Comparison of ENCODE assay signal across 1 cellular context in the genomic region with DNA sequence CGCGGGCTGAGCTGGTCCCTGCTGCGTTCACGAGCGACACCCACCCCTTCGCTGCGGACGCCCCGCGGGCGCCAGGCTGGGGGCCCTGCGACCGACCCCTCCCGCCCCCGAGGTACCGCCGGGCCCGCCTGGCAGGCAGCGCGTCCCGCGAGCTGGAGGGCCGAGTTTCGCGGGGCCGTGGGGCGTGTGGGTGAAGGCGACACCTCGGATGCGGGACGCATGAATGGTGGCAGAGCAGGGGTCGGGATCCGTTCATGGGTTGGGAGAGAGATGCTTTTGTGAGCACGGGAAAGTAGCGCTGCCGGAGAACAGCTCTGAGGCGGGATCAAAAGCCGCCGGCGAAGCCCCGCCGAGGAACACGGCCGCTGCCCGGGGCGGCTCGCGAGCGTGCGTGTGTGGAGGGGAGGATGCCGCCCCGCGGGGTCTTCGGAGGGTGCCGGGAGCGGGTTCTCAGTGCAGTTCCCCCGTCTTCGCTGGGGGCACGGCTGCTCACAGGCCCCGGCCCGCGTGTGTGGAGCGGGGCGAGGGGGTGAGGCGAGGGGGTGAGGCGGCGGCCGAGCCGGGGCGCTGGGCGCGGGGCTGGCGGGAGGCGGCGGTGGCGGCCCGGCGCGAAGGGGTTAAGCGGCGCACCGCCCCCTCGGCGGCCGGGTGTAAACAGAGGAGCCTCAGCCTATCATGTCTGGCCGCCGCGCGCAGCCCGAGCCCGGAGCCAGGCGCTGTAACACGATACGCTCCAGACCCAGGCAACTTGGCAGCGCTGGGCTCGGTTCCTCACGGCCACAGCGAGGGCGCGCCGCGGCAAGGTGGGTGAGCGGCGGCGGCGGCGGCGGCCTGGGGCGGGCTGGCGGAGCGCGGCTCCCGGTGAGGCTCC.
TF ChIP-seq lines count a peak whose summit lies in the region.

No MANE protein-coding gene starts in this region.

TF ChIP-seq in HepG2, 621 proteins besides CTCF, POLR2A, EP300 and RAD21 (continued from another document):
- TF ChIP-seq, protein P1, sequence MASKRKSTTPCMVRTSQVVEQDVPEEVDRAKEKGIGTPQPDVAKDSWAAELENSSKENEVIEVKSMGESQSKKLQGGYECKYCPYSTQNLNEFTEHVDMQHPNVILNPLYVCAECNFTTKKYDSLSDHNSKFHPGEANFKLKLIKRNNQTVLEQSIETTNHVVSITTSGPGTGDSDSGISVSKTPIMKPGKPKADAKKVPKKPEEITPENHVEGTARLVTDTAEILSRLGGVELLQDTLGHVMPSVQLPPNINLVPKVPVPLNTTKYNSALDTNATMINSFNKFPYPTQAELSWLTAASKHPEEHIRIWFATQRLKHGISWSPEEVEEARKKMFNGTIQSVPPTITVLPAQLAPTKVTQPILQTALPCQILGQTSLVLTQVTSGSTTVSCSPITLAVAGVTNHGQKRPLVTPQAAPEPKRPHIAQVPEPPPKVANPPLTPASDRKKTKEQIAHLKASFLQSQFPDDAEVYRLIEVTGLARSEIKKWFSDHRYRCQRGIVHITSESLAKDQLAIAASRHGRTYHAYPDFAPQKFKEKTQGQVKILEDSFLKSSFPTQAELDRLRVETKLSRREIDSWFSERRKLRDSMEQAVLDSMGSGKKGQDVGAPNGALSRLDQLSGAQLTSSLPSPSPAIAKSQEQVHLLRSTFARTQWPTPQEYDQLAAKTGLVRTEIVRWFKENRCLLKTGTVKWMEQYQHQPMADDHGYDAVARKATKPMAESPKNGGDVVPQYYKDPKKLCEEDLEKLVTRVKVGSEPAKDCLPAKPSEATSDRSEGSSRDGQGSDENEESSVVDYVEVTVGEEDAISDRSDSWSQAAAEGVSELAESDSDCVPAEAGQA (IDR thresholded peaks at IDR 0.05; ENCODE audit: low read depth), result no peak
- TF ChIP-seq, protein P1 (CRISPR knock-in tag; IDR thresholded peaks at IDR 0.05; ENCODE audit: borderline replicate concordance), result no peak
- TF ChIP-seq YEATS4 (CRISPR knock-in tag; IDR thresholded peaks at IDR 0.05; ENCODE audit: borderline replicate concordance), result no peak
- no peak for TF ChIP-seq NPAS2 (CRISPR knock-in tag; IDR thresholded peaks at IDR 0.05; ENCODE audit: borderline replicate concordance)
- TF ChIP-seq PAWR (CRISPR knock-in tag; IDR thresholded peaks at IDR 0.05; ENCODE audit: borderline replicate concordance), result no peak
- no peak for TF ChIP-seq TEAD2 (CRISPR knock-in tag; IDR thresholded peaks at IDR 0.05)
- TF ChIP-seq ETV5 (CRISPR knock-in tag; IDR thresholded peaks at IDR 0.05; ENCODE audit: borderline replicate concordance), result no peak
- TF ChIP-seq, protein P2, sequence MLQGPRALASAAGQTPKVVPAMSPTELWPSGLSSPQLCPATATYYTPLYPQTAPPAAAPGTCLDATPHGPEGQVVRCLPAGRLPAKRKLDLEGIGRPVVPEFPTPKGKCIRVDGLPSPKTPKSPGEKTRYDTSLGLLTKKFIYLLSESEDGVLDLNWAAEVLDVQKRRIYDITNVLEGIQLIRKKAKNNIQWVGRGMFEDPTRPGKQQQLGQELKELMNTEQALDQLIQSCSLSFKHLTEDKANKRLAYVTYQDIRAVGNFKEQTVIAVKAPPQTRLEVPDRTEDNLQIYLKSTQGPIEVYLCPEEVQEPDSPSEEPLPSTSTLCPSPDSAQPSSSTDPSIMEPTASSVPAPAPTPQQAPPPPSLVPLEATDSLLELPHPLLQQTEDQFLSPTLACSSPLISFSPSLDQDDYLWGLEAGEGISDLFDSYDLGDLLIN (CRISPR knock-in tag; IDR thresholded peaks at IDR 0.05; ENCODE audit: borderline replicate concordance), result no peak
- TF ChIP-seq, protein P3, sequence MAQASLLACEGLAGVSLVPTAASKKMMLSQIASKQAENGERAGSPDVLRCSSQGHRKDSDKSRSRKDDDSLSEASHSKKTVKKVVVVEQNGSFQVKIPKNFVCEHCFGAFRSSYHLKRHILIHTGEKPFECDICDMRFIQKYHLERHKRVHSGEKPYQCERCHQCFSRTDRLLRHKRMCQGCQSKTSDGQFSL (CRISPR knock-in tag; IDR thresholded peaks at IDR 0.05), result no peak
- no peak for TF ChIP-seq NR2F1 (CRISPR knock-in tag; IDR thresholded peaks at IDR 0.05)
- TF ChIP-seq SALL1 (CRISPR knock-in tag; IDR thresholded peaks at IDR 0.05), result 0 out of 2 replicates have a peak, but pooled peaks have one; percentile 33
- TF ChIP-seq, protein P4, sequence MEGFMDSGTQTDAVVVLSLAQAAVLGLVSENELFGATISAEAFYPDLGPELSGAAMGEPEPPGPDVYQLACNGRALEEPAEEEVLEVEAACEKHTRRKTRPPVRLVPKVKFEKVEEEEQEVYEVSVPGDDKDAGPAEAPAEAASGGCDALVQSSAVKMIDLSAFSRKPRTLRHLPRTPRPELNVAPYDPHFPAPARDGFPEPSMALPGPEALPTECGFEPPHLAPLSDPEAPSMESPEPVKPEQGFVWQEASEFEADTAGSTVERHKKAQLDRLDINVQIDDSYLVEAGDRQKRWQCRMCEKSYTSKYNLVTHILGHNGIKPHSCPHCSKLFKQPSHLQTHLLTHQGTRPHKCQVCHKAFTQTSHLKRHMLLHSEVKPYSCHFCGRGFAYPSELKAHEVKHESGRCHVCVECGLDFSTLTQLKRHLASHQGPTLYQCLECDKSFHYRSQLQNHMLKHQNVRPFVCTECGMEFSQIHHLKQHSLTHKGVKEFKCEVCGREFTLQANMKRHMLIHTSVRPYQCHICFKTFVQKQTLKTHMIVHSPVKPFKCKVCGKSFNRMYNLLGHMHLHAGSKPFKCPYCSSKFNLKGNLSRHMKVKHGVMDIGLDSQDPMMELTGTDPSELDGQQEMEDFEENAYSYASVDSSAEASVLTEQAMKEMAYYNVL (CRISPR knock-in tag; IDR thresholded peaks at IDR 0.05; ENCODE audit: borderline replicate concordance), result no peak
- no peak for TF ChIP-seq TBP (CRISPR knock-in tag; IDR thresholded peaks at IDR 0.05)
- peak; percentile 94 for TF ChIP-seq SIX4 (CRISPR knock-in tag; IDR thresholded peaks at IDR 0.05)
- TF ChIP-seq TRIM24 (CRISPR knock-in tag; IDR thresholded peaks at IDR 0.05), result no peak
- no peak for TF ChIP-seq ZEB1 (IDR thresholded peaks at IDR 0.05; ENCODE audit: insufficient replicate concordance, low read depth)
- peak; percentile 65 for TF ChIP-seq NFYB (CRISPR knock-in tag; IDR thresholded peaks at IDR 0.05)
- TF ChIP-seq NFKB2 (CRISPR knock-in tag; IDR thresholded peaks at IDR 0.05; ENCODE audit: borderline replicate concordance), result no peak
- TF ChIP-seq ZNF660 (CRISPR knock-in tag; IDR thresholded peaks at IDR 0.05; ENCODE audit: borderline replicate concordance, low read depth), result no peak
- TF ChIP-seq, protein P5, sequence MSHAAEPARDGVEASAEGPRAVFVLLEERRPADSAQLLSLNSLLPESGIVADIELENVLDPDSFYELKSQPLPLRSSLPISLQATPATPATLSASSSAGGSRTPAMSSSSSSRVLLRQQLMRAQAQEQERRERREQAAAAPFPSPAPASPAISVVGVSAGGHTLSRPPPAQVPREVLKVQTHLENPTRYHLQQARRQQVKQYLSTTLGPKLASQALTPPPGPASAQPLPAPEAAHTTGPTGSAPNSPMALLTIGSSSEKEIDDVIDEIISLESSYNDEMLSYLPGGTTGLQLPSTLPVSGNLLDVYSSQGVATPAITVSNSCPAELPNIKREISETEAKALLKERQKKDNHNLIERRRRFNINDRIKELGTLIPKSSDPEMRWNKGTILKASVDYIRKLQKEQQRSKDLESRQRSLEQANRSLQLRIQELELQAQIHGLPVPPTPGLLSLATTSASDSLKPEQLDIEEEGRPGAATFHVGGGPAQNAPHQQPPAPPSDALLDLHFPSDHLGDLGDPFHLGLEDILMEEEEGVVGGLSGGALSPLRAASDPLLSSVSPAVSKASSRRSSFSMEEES (CRISPR knock-in tag; IDR thresholded peaks at IDR 0.05), result no peak
- TF ChIP-seq SYNCRIP (IDR thresholded peaks at IDR 0.05; ENCODE audit: insufficient read depth, low read depth, low read length), result no peak
- TF ChIP-seq, protein P6, sequence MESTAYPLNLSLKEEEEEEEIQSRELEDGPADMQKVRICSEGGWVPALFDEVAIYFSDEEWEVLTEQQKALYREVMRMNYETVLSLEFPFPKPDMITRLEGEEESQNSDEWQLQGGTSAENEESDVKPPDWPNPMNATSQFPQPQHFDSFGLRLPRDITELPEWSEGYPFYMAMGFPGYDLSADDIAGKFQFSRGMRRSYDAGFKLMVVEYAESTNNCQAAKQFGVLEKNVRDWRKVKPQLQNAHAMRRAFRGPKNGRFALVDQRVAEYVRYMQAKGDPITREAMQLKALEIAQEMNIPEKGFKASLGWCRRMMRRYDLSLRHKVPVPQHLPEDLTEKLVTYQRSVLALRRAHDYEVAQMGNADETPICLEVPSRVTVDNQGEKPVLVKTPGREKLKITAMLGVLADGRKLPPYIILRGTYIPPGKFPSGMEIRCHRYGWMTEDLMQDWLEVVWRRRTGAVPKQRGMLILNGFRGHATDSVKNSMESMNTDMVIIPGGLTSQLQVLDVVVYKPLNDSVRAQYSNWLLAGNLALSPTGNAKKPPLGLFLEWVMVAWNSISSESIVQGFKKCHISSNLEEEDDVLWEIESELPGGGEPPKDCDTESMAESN (CRISPR knock-in tag; conservative IDR thresholded peaks at IDR 0.05), result peak; percentile 60; the same call in 1 of the 2 replicates
- TF ChIP-seq, protein P7, sequence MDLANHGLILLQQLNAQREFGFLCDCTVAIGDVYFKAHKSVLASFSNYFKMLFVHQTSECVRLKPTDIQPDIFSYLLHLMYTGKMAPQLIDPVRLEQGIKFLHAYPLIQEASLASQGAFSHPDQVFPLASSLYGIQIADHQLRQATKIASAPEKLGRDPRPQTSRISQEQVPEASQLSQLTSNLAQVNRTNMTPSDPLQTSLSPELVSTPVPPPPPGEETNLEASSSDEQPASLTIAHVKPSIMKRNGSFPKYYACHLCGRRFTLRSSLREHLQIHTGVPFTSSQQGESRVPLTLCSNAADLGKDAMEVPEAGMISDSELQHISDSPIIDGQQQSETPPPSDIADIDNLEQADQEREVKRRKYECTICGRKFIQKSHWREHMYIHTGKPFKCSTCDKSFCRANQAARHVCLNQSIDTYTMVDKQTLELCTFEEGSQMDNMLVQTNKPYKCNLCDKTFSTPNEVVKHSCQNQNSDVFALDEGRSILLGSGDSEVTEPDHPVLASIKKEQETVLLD (CRISPR knock-in tag; IDR thresholded peaks at IDR 0.05; ENCODE audit: low read depth), result peak; percentile 55; the same call in 1 of the 2 replicates
- no peak for TF ChIP-seq CENPX (CRISPR knock-in tag; IDR thresholded peaks at IDR 0.05)
- TF ChIP-seq XRCC5 (optimal IDR thresholded peaks at IDR 0.05; ENCODE audit: low read length), result peak; percentile 30
- TF ChIP-seq, protein P8, sequence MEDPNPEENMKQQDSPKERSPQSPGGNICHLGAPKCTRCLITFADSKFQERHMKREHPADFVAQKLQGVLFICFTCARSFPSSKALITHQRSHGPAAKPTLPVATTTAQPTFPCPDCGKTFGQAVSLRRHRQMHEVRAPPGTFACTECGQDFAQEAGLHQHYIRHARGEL (CRISPR knock-in tag; IDR thresholded peaks at IDR 0.05), result no peak
- TF ChIP-seq, protein P9, sequence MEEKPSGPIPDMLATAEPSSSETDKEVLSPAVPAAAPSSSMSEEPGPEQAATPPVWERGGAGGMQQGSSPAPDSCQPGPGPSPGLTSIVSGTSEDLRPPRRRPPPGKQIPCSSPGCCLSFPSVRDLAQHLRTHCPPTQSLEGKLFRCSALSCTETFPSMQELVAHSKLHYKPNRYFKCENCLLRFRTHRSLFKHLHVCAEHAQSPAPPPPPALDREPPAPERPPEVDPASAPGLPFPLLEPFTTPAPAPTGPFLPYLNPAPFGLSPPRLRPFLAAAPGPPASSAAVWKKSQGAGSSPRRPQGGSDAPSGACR (CRISPR knock-in tag; IDR thresholded peaks at IDR 0.05), result no peak
- no peak for TF ChIP-seq SOX6 (IDR thresholded peaks at IDR 0.05)
- TF ChIP-seq SOX6 (CRISPR knock-in tag; IDR thresholded peaks at IDR 0.05), result 0 out of 2 replicates have a peak, but pooled peaks have one; percentile 13
- no peak for TF ChIP-seq POLR2AphosphoS5 (IDR thresholded peaks at IDR 0.05; ENCODE audit: low read depth, low read length)
- no peak for TF ChIP-seq TP53 (CRISPR knock-in tag; conservative IDR thresholded peaks at IDR 0.05)
- TF ChIP-seq, protein P10, sequence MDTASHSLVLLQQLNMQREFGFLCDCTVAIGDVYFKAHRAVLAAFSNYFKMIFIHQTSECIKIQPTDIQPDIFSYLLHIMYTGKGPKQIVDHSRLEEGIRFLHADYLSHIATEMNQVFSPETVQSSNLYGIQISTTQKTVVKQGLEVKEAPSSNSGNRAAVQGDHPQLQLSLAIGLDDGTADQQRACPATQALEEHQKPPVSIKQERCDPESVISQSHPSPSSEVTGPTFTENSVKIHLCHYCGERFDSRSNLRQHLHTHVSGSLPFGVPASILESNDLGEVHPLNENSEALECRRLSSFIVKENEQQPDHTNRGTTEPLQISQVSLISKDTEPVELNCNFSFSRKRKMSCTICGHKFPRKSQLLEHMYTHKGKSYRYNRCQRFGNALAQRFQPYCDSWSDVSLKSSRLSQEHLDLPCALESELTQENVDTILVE (CRISPR knock-in tag; IDR thresholded peaks at IDR 0.05), result no peak
- no peak for TF ChIP-seq ZZZ3 (CRISPR knock-in tag; IDR thresholded peaks at IDR 0.05; ENCODE audit: borderline replicate concordance)
- TF ChIP-seq, protein P11, sequence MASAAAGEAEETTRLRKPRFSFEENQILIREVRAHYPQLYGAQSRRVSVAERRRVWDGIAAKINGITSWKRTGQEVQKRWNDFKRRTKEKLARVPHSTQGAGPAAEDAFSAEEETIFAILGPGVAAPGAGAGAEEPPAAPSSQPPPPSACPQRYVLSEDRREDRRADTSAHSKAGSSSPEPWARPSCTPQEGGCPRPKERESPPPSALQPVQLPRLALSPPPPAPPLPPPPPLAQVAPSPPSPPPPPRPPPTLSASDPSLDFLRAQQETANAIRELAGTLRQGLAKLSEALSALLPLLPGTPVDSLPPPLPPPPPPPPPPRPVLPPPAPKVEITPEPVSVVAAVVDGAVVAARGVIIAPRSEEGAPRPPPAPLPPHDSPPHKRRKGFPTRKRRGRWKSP (CRISPR knock-in tag; IDR thresholded peaks at IDR 0.05), result 0 out of 2 replicates have a peak, but pooled peaks have one; percentile 35
- TF ChIP-seq PHF5A (CRISPR knock-in tag; IDR thresholded peaks at IDR 0.05; ENCODE audit: low read depth, unreplicated experiment), result no peak
- 0 out of 2 replicates have a peak, but pooled peaks have one; percentile 17 for TF ChIP-seq ZFX (CRISPR knock-in tag; IDR thresholded peaks at IDR 0.05; ENCODE audit: low read depth)
- no peak for TF ChIP-seq ETV6 (CRISPR knock-in tag; conservative IDR thresholded peaks at IDR 0.05)
